In the genomic region with DNA sequence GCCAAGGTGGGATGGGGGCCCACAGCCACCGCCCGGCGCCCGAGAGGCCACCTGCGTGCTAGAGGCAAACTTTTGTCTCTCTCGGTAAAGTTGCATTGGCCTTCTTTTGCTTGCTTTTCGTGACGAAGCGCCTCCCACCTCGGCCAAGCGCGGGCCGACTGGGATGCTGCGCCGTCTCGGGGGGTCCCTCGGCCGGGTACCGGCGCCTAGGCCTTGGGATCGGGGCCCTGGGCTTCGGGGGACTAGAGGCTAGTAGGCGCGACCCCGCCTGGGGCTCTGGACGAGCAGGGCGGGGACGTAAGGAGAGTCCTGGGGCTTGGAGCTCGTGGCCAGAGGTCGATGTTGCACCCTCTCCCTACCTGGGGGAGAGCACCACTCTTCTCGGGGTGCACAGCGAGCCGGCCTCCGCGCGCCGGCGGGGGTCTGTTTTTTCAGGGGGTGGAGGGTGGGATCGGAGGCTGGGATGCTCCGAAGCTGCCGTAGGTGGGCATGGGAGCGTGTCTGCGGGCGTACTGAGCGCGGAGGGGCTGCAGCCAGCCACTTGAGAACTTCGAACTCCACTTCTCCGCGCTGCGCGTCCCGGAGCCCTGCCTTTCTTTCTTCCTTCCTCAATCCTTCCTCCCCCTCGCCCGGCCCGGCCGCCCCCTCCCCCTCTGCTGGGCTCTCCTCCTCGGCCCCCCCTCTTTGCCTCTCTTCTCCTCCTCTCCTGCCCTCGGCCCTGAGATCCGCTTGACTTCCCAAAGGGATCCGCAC, we compare ENCODE assay signal across 1 cellular context.
TF ChIP-seq lines count a peak whose summit lies in the region.

No MANE protein-coding gene starts in this region.

TF ChIP-seq in IMR-90, 13 proteins besides CTCF, POLR2A, EP300 and RAD21 (continued from another document):
- TF ChIP-seq, protein P1, sequence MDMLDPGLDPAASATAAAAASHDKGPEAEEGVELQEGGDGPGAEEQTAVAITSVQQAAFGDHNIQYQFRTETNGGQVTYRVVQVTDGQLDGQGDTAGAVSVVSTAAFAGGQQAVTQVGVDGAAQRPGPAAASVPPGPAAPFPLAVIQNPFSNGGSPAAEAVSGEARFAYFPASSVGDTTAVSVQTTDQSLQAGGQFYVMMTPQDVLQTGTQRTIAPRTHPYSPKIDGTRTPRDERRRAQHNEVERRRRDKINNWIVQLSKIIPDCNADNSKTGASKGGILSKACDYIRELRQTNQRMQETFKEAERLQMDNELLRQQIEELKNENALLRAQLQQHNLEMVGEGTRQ (IDR thresholded peaks at IDR 0.05; ENCODE audit: low read depth, low read length): no peak
- no peak for TF ChIP-seq RCOR1 (IDR thresholded peaks at IDR 0.05; ENCODE audit: insufficient replicate concordance, low read length)
